ENCODE assay signal across 20 cellular contexts in the genomic region with DNA sequence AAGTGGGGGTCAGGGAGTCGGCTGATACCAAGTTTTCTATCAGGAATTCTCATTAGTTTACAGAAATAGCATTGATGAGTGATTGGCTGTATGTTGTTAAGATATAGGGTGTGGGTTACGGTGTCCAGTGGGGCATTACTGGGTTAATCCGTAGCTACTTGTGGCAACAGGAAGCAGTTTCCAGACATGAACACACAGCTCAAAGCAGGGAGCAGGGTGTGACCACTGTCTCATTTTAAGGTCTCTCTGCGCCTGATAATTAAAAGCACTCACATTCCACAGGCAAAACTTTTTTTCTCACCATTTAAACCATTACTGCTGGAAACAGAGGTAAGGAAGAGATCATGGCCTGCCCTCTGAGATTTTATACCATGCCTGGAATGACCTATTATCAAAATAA.
DNase-seq lines count a peak whose midpoint lies in the region; TF ChIP-seq lines count a peak whose summit lies in the region.
"Had no signal": no experiment of that assay in that cellular context is flagged by ENCODE, and none has a peak within 500 bp of the region (broad histone marks: within the 10 kb centered on the region; RNA-seq: fewer than 3 reads in every experiment).

No MANE protein-coding gene starts in this region.

- no peaks in the 10 kb centered on the region for H4K20me1 ChIP-seq in OCI-LY3 (ENCODE audit: insufficient read depth, low read length)

- peaks cover 47% of the 10 kb centered on the region for H3K4me1 ChIP-seq in OCI-LY3 (ENCODE audit: low read length)
- peaks cover 3 to 40% (median 14%) of the 10 kb centered on the region in 3 donors for H3K4me1 ChIP-seq in esophagus squamous epithelium
- H3K4me1 ChIP-seq: uterus had no signal

- peak overlapping the region; percentile 33; the same call in 1 of the 2 replicates for H3K4me2 ChIP-seq in OCI-LY3 (ENCODE audit: low read length)

- H3K9me3 ChIP-seq in OCI-LY3 (ENCODE audit: insufficient read depth, low read length) (no peaks in the 10 kb centered on the region), esophagus squamous epithelium (no peaks in the 10 kb centered on the region), WERI-Rb-1 (ENCODE audit: severe bottlenecking) (peaks cover 2% of the 10 kb centered on the region)
- H3K9me3 ChIP-seq: uterus had no signal

- no peak for TF ChIP-seq POLR2A in esophagus squamous epithelium (IDR thresholded peaks at IDR 0.05)

- no peak overlapping the region for H3K4me3 ChIP-seq in OCI-LY3 (ENCODE audit: low read length)
- H3K4me3 ChIP-seq in esophagus squamous epithelium = no peak overlapping the region
- H3K4me3 ChIP-seq in skin epidermis = no peak overlapping the region
- no peak overlapping the region for H3K4me3 ChIP-seq in WERI-Rb-1 (ENCODE audit: low read depth, low read length)
- H3K4me3 ChIP-seq: heart right ventricle, uterus had no signal

- no peaks in the 10 kb centered on the region for H3K27me3 ChIP-seq in OCI-LY3 (ENCODE audit: low read depth, low read length)
- H3K27me3 ChIP-seq in esophagus squamous epithelium = peaks cover 0 to 16% (median 0%) of the 10 kb centered on the region in 4 donors
- H3K27me3 ChIP-seq in WERI-Rb-1 (ENCODE audit: insufficient read depth, low read depth, severe bottlenecking) = no peaks in the 10 kb centered on the region
- H3K27me3 ChIP-seq: brain microvascular endothelial cell, uterus had no signal

- H3K27ac ChIP-seq in OCI-LY3 (ENCODE audit: low read length) (no peak overlapping the region), esophagus squamous epithelium (peak overlapping the region; percentile 64 to 74 (median 69)), skin epidermis (peak overlapping the region in 15 of 21 experiments; percentile 4 to 78 (median 37)), WERI-Rb-1 (no peak overlapping the region)
- H3K27ac ChIP-seq: 22Rv1, brain microvascular endothelial cell, heart right ventricle, uterus had no signal

- DNase-seq in DMS53 (lab: John Stamatoyannopoulos, UW) = peak; percentile 53
- no peak for DNase-seq in DMS53 treated with DMSO at 0.1 percent for 48 hours (lab: John Stamatoyannopoulos, UW; ENCODE audit: unreplicated experiment)
- DNase-seq in esophagus squamous epithelium (lab: John Stamatoyannopoulos, UW) = no peak
- no peak for DNase-seq in WERI-Rb-1
- no peak for DNase-seq in NCI-H2196 treated with DMSO at 0.1 percent for 48 hours (lab: John Stamatoyannopoulos, UW; ENCODE audit: unreplicated experiment)
- DNase-seq in DMS 273 (lab: John Stamatoyannopoulos, UW; ENCODE audit: unreplicated experiment) = no peak
- DNase-seq: activated CD4-positive, alpha-beta T cell treated with anti-CD3 and anti-CD28 coated beads for 4 hours; activated CD8-positive, alpha-beta memory T cell treated with anti-CD3 and anti-CD28 coated beads, Interleukin-2, amount 50 U/mL, for 48 hours; activated effector memory CD4-positive, alpha-beta T cell treated with Interleukin-2 at 50 U/mL for 16 hours; AML-193; brain microvascular endothelial cell; cortex of kidney; heart right ventricle; mammary epithelial cell; naive B cell; stimulated activated CD8-positive, alpha-beta memory T cell treated with anti-CD3 and anti-CD28 coated beads, Interleukin-4, amount 100 ng/mL, for 48 hours; uterus had no signal

- H3K36me3 ChIP-seq in OCI-LY3 (replicated peaks; ENCODE audit: low read depth, low read length) = no peaks in the 10 kb centered on the region
- no peaks in the 10 kb centered on the region for H3K36me3 ChIP-seq in esophagus squamous epithelium
- no peaks in the 10 kb centered on the region for H3K36me3 ChIP-seq in WERI-Rb-1
- H3K36me3 ChIP-seq: brain microvascular endothelial cell, heart right ventricle, uterus had no signal

- 36 to 47% methylated on average over 3 to 4 of the region's 4 CpGs for WGBS in esophagus squamous epithelium, 2 donors

- intact Hi-C loops in esophagus squamous epithelium (cut with DNase I) = no loop called here

- H2AFZ ChIP-seq in OCI-LY3 (ENCODE audit: low read depth, low read length) = no peak overlapping the region

- no peak overlapping the region for H3K9ac ChIP-seq in OCI-LY3 (ENCODE audit: low read length)

- H3K79me2 ChIP-seq in OCI-LY3 (ENCODE audit: low read length) = no peaks in the 10 kb centered on the region

- TF ChIP-seq CTCF in OCI-LY3 (IDR thresholded peaks at IDR 0.05; ENCODE audit: low read depth, low read length) (no peak), esophagus squamous epithelium (IDR thresholded peaks at IDR 0.05) (no peak), WERI-Rb-1 (IDR thresholded peaks at IDR 0.05; ENCODE audit: low read depth, low read length) (no peak)

Comparison
In these comparisons a context has a peak if more than half of its experiments do, and no peak if none do; other contexts are left out.
1. H3K27ac ChIP-seq: peak in esophagus squamous epithelium (4 of 4) and skin epidermis (15 of 21); none in OCI-LY3 (single experiment) and WERI-Rb-1 (single experiment).